Comparison of ENCODE assay signal across 31 cellular contexts in the genomic region with DNA sequence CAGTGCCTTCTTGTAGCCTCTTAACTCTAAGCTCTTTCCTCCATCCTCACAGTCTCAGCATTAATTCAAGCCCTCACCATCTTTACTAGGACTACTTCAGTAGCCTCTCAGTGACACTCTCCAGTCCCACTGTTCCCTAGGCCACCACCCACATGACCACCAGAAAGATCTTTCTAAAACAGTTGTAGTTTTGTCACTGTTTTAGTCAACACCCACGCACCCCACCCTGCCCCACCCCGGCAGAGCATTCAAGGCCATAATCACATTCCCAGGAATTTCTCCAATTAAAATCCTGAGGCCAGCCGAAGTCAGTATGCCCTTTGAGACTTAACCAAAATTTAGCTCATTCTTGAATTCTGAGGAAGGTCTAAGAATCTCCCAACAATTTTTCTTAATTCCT.
"Had no signal": no experiment of that assay in that cellular context is flagged by ENCODE, and none has a peak within 500 bp of the region (broad histone marks: within the 10 kb centered on the region; RNA-seq: fewer than 3 reads in every experiment).

No MANE protein-coding gene starts in this region.

- H3K36me3 ChIP-seq: adrenal gland had no signal

- DNase-seq: activated CD4-positive, alpha-beta T cell treated with anti-CD3 and anti-CD28 coated beads, Interleukin-2, amount 10 ng/mL, durations not matched to agents 24 days and 14 days; activated CD4-positive, alpha-beta T cell treated with anti-CD3 and anti-CD28 coated beads, Interleukin-2, amount 50 U/mL, for 4 hours; activated CD8-positive, alpha-beta T cell treated with anti-CD3 and anti-CD28 coated beads for 36 hours; activated effector memory CD4-positive, alpha-beta T cell treated with anti-CD3 and anti-CD28 coated beads, Interleukin-2, amount 50 U/mL, for 16 hours; activated naive CD4-positive, alpha-beta T cell; activated T-cell treated with anti-CD3 and anti-CD28 coated beads, Interleukin-2, amount 50 U/mL, for 1 hour; activated T-cell treated with anti-CD3 and anti-CD28 coated beads, Interleukin-2, amount 50 U/mL, for 72 hours; adrenal gland; body of pancreas; cerebellar nuclear complex; Karpas-422; KBM-7; NCI-H1048; NCI-H1105 treated with DMSO at 0.1 percent for 48 hours; NCI-H1436; NCI-H1694; NCI-H1930; NCI-H2081 treated with DMSO at 0.1 percent for 48 hours; NCI-H226; NCI-H446 treated with DMSO at 0.1 percent for 48 hours; NK-92 treated with Interleukin-12 subunit alpha and Interleukin-12 subunit beta, amount 100 ng/mL, for 24 hours; PC-9; SIG-M5; T1000 had no signal

- H3K27me3 ChIP-seq: adrenal gland, body of pancreas had no signal

- H3K9me3 ChIP-seq: adrenal gland, body of pancreas had no signal

- FAIRE-seq: astrocyte, bronchial epithelial cell, RCC 7860 had no signal

- H3K4me2 ChIP-seq: PC-9 had no signal

- H2AFZ ChIP-seq: PC-9 had no signal

- ATAC-seq: activated CD8-positive, alpha-beta T cell treated with anti-CD3 and anti-CD28 coated beads for 36 hours; activated T-cell treated with anti-CD3 and anti-CD28 coated beads, Interleukin-2, amount 50 U/mL, for 72 hours; activated T-helper 17 cell treated with anti-CD3 and anti-CD28 coated beads, Interleukin-2, amount 50 U/mL, for 72 hours; body of pancreas; Right ventricle myocardium inferior; SK-N-SH treated with all-trans-retinoic acid at 6 μM for 48 hours had no signal

- H3K4me3 ChIP-seq: adrenal gland, body of pancreas, PC-9 had no signal

- H3K27ac ChIP-seq: adrenal gland, body of pancreas, PC-9, RWPE1 had no signal
